In genomic region chr1:236282159-236282716, GRCh38 we compare ENCODE assay signal across 8 cellular contexts. TPM values are rescaled to one million over a fixed set of nuclear protein-coding genes. Genes with fewer than 3 reads are reported as not detected.
DNase-seq lines count a peak whose midpoint lies in the region; ATAC-seq, FAIRE-seq and TF ChIP-seq lines count a peak whose summit lies in the region.

No MANE protein-coding gene starts in this region.

- in situ Hi-C loops in HepG2 (cut with HindIII; ENCODE audit: extremely low pct_ligation_motif_present, low pct_unique_long_range_greater_than_20kb) = no loop called here

- H3K27ac Mint-ChIP-seq in CD8-positive, alpha-beta T cell = peak overlapping the region; percentile 90
- peak overlapping the region; percentile 56 to 90 for H3K27ac Mint-ChIP-seq in activated naive CD4-positive, alpha-beta T cell treated with anti-CD3 and anti-CD28 coated beads, Interleukin-2, amount 50 U/mL, for 72 hours

- H3K79me2 ChIP-seq in Karpas-422 (ENCODE audit: low read length) (no peaks in the 10 kb centered on the region), HepG2 (ENCODE audit: insufficient read depth, low read length) (no peaks in the 10 kb centered on the region)

- BruUV-seq in HepG2 (replicated peaks; lab: Mats Ljungman, UMichigan) = no TSS peak

- no peak for TF ChIP-seq RAD21 in HepG2 (CRISPR knock-in tag; IDR thresholded peaks at IDR 0.05)

- CTCF ChIA-PET in CD8-positive, alpha-beta T cell (lab: Charles Lee) = interaction anchor here (0.7 kb wide), 1 partner anchor 1973 kb away, joined by 3 read pairs; no protein-coding TSS in a partner anchor
- CTCF ChIA-PET in HepG2 (lab: Yijun Ruan, JAX; ENCODE audit: low intra/inter-chr PET ratio, low total read pairs) = no interaction called here

- POLR2A ChIA-PET in CD8-positive, alpha-beta T cell (lab: Charles Lee) = interaction anchor here (0.8 to 1.7 kb wide), 6 partner anchors 30 to 514 kb away, joined by 3 to 6 read pairs (median 4); partner anchors contain the start of genes HEATR1 and LGALS8
- POLR2A ChIA-PET in HepG2 (lab: Yijun Ruan, JAX) = no interaction called here

- no peak for TF ChIP-seq CTCF in CD8-positive, alpha-beta T cell (IDR thresholded peaks at IDR 0.05)
- no peak for TF ChIP-seq CTCF in HepG2 (CRISPR knock-in tag; IDR thresholded peaks at IDR 0.05)

- peak overlapping the region; percentile 73 for H3K4me2 ChIP-seq in Karpas-422 (ENCODE audit: low read depth, low read length, poor library complexity, severe bottlenecking)
- peak overlapping the region; percentile 89 for H3K4me2 ChIP-seq in HepG2 (ENCODE audit: low read depth, low read length)

- peak overlapping the region; percentile 75 for H3K4me3 ChIP-seq in CD8-positive, alpha-beta T cell (ENCODE audit: low read depth, low read length)
- H3K4me3 ChIP-seq in Karpas-422 (ENCODE audit: low read length) (peak overlapping the region; percentile 66), HepG2 (replicated peaks in 1 of 3; ENCODE audit: insufficient read depth in 1 of 3, low read depth in 2 of 3, low read length in 3 of 3) (peak overlapping the region; percentile 61 to 90 (median 70)), stomach smooth muscle (ENCODE audit: low read length in 2 of 2) (peak overlapping the region; percentile 94)

- H3K36me3 ChIP-seq in CD8-positive, alpha-beta T cell (ENCODE audit: insufficient read depth, low read length) = no peaks in the 10 kb centered on the region
- H3K36me3 ChIP-seq in Karpas-422 (ENCODE audit: insufficient read depth, low read length) (no peaks in the 10 kb centered on the region), HepG2 (replicated peaks in 1 of 2; ENCODE audit: control insufficient read depth in 1 of 2, insufficient read depth in 2 of 2, low read length in 2 of 2) (no peaks in the 10 kb centered on the region), stomach smooth muscle (ENCODE audit: control insufficient read depth in 2 of 2, insufficient read depth in 2 of 2, low read length in 2 of 2) (no peaks in the 10 kb centered on the region)

- peaks cover 52% of the 10 kb centered on the region for H3K4me1 Mint-ChIP-seq in CD8-positive, alpha-beta T cell (ENCODE audit: low read depth)

- peak overlapping the region; percentile 85 for H3K27ac ChIP-seq in CD8-positive, alpha-beta T cell (ENCODE audit: low read depth, low read length)
- H3K27ac ChIP-seq in Karpas-422 (ENCODE audit: low read length) = no peak overlapping the region
- no peak overlapping the region for H3K27ac ChIP-seq in HepG2 (ENCODE audit: extremely low read length, insufficient read depth, low read length)
- peak overlapping the region; percentile 13 for H3K27ac ChIP-seq in stomach smooth muscle (ENCODE audit: low read length)

- H2AFZ ChIP-seq in Karpas-422 (ENCODE audit: low read length) = peak overlapping the region; percentile 93; the same call in 1 of the 2 replicates
- H2AFZ ChIP-seq in HepG2 (ENCODE audit: low read length) = no peak overlapping the region

- no peaks in the 10 kb centered on the region for H3K9me2 ChIP-seq in Karpas-422 (replicated peaks; ENCODE audit: insufficient read depth, low read length)

- WGBS in HepG2 (ENCODE audit: low lambda C conversion rate) = 3% methylated on average over 16 of the region's 34 CpGs

- peak in 3 of 7 experiments; percentile 32 to 70 (median 46) for DNase-seq in CD8-positive, alpha-beta T cell
- DNase-seq in Karpas-422 (no peak), HepG2 (ENCODE audit: low spot score) (no peak), 8988T (no peak)
- DNase-seq in activated naive CD4-positive, alpha-beta T cell treated with anti-CD3 and anti-CD28 coated beads, Interleukin-2, amount 50 U/mL, for 72 hours (ENCODE audit: low spot score in 2 of 2) = no peak

- peak; percentile 51 for ATAC-seq in CD8-positive, alpha-beta T cell
- ATAC-seq in GM21390 (IDR thresholded peaks at IDR 0.05; ENCODE audit: unreplicated experiment) = peak; percentile 2
- peak in 1 of 2 donors; percentile 32 for ATAC-seq in activated naive CD4-positive, alpha-beta T cell treated with anti-CD3 and anti-CD28 coated beads, Interleukin-2, amount 50 U/mL, for 72 hours
- no peak for ATAC-seq in HepG2
- no peak for ATAC-seq in HG03469 (IDR thresholded peaks at IDR 0.05; ENCODE audit: unreplicated experiment)

- H3K9me3 ChIP-seq in CD8-positive, alpha-beta T cell (ENCODE audit: low read length) = no peaks in the 10 kb centered on the region
- H3K9me3 ChIP-seq in Karpas-422 (ENCODE audit: low read length) (no peaks in the 10 kb centered on the region), HepG2 (ENCODE audit: low read length) (no peaks in the 10 kb centered on the region), stomach smooth muscle (ENCODE audit: control insufficient read depth in 2 of 2, low read length in 2 of 2) (no peaks in the 10 kb centered on the region)

- FAIRE-seq in HepG2 (lab: Jason Lieb, UNC) = no peak

- TF ChIP-seq POLR2A in HepG2 (IDR thresholded peaks at IDR 0.05; ENCODE audit: insufficient read depth in 1 of 2, low read depth in 2 of 2, low read length in 2 of 2) = no peak

- H3K9ac ChIP-seq in Karpas-422 (ENCODE audit: low read length) = peak overlapping the region; percentile 52
- H3K9ac ChIP-seq in HepG2 (ENCODE audit: insufficient read depth, low read depth, low read length) = peak overlapping the region; percentile 32; the same call in 1 of the 2 replicates
- peak overlapping the region; percentile 73 to 78 for H3K9ac ChIP-seq in stomach smooth muscle (ENCODE audit: low read length in 2 of 2)

- no peaks in the 10 kb centered on the region for H3K27me3 Mint-ChIP-seq in CD8-positive, alpha-beta T cell (ENCODE audit: low read depth)

- peak overlapping the region; percentile 97 for H3K4me3 Mint-ChIP-seq in CD8-positive, alpha-beta T cell

- H3K9me3 Mint-ChIP-seq in CD8-positive, alpha-beta T cell = no peaks in the 10 kb centered on the region
- H3K9me3 Mint-ChIP-seq in activated naive CD4-positive, alpha-beta T cell treated with anti-CD3 and anti-CD28 coated beads, Interleukin-2, amount 50 U/mL, for 72 hours = peaks cover 0 to 6% of the 10 kb centered on the region in 2 donors

- H3K27me3 ChIP-seq in CD8-positive, alpha-beta T cell (ENCODE audit: insufficient read depth, low read length) = no peaks in the 10 kb centered on the region
- H3K27me3 ChIP-seq in Karpas-422 (ENCODE audit: low read length) = no peaks in the 10 kb centered on the region
- peaks cover 4 to 22% of the 10 kb centered on the region in 2 experiments; a peak in 3 of 5 replicates for H3K27me3 ChIP-seq in HepG2 (ENCODE audit: control insufficient read depth in 1 of 2, insufficient read depth in 2 of 2, low read length in 2 of 2)
- peaks cover 3 to 6% of the 10 kb centered on the region in 2 donors for H3K27me3 ChIP-seq in stomach smooth muscle (ENCODE audit: control insufficient read depth in 1 of 2, insufficient read depth in 2 of 2, low read length in 2 of 2)

- peaks cover 9% of the 10 kb centered on the region for H3K36me3 Mint-ChIP-seq in CD8-positive, alpha-beta T cell
- H3K36me3 Mint-ChIP-seq in activated naive CD4-positive, alpha-beta T cell treated with anti-CD3 and anti-CD28 coated beads, Interleukin-2, amount 50 U/mL, for 72 hours = peaks cover 0 to 16% of the 10 kb centered on the region in 2 donors

- intact Hi-C loops in CD8-positive, alpha-beta T cell (cut with DNase I, micrococcal nuclease) = loop anchor here (1.0 to 10.0 kb wide), 11 partner anchors 139 to 955 kb away; partner anchors contain the start of genes HEATR1 (in 2 of the 2), LYST (in 2 of the 2), ARID4B (in 1 of the 2) and B3GALNT2 (in 1 of the 2)
- intact Hi-C loops in HepG2 (cut with micrococcal nuclease; ENCODE audit: unreplicated experiment) = loop anchor here (5.0 kb wide), 2 partner anchors 210 to 250 kb away; no protein-coding TSS in a partner anchor

- H3K4me1 ChIP-seq in CD8-positive, alpha-beta T cell (ENCODE audit: insufficient read depth, low read length) = peaks cover 28% of the 10 kb centered on the region
- H3K4me1 ChIP-seq in Karpas-422 (ENCODE audit: low read length) (peaks cover 42% of the 10 kb centered on the region), HepG2 (ENCODE audit: insufficient read depth, low read length) (peaks cover 17% of the 10 kb centered on the region), stomach smooth muscle (ENCODE audit: control insufficient read depth, insufficient read depth, low read length) (peaks cover 7% of the 10 kb centered on the region)

- TF ChIP-seq EP300 in HepG2 (IDR thresholded peaks at IDR 0.05; ENCODE audit: low read depth in 2 of 2, low read length in 2 of 2) = no peak
- no peak for TF ChIP-seq EP300 in HepG2 (CRISPR knock-in tag; IDR thresholded peaks at IDR 0.05; ENCODE audit: borderline replicate concordance)

- H4K20me1 ChIP-seq in Karpas-422 (ENCODE audit: insufficient read depth, low read depth, low read length) = no peaks in the 10 kb centered on the region
- H4K20me1 ChIP-seq in HepG2 (ENCODE audit: insufficient read depth, low read length) = no peaks in the 10 kb centered on the region

RNA-seq across cellular contexts. Expression of gene ERO1B, which starts 0.5 kb away (rescaled TPM):
- 10 to 100 TPM; 16.2 to 16.6 TPM for total RNA-seq in CD8-positive, alpha-beta T cell
- total RNA-seq in Karpas-422 (2014; rRNA removed; shearing (Covaris generic); ENCODE audit: low replicate concordance) = 0.76 and 0.82 TPM in 2 replicates
- 1 to 10 TPM; 2.8 to 5.0 TPM for total RNA-seq in activated naive CD4-positive, alpha-beta T cell treated with anti-CD3 and anti-CD28 coated beads, Interleukin-2, amount 50 U/mL, for 72 hours
- total RNA-seq in HepG2 (2016; rRNA removed; fragmentation: Illumina TruSeq; extraction: Trizol) = 0.86 and 1.6 TPM in 2 replicates
- total RNA-seq in HepG2 (2016; cell fraction: cytosol; rRNA removed; fragmentation: Illumina TruSeq; extraction: Trizol; ENCODE audit: low read depth) = 0.09 and 0.10 TPM in 2 replicates
- total RNA-seq in HepG2 (2016; cell fraction: insoluble cytoplasmic fraction; rRNA removed; fragmentation: Illumina TruSeq; extraction: Trizol) = 1.1 and 1.6 TPM in 2 replicates
- 0.31 and 0.96 TPM in 2 replicates for total RNA-seq in HepG2 (2016; cell fraction: membrane; rRNA removed; fragmentation: Illumina TruSeq; extraction: Trizol)
- total RNA-seq in HepG2 (2016; cell fraction: nucleus; rRNA removed; fragmentation: Illumina TruSeq; extraction: Trizol) = 2.3 and 2.4 TPM in 2 replicates
- polyA plus RNA-seq in HepG2 (2011; rRNA removed) = 1.9 and 2.1 TPM in 2 replicates
- 0.56 and 1.4 TPM in 2 replicates for polyA plus RNA-seq in HepG2 (2011; cell fraction: cytosol; rRNA removed)
- 1.2 and 1.8 TPM in 2 replicates for polyA plus RNA-seq in HepG2 (2011; cell fraction: nucleus; rRNA removed)
- polyA plus RNA-seq in HepG2 (2012) = 3.9 and 5.0 TPM in 2 replicates
- 0.08 and 0.12 TPM in 2 replicates for polyA plus RNA-seq in HepG2 (2016; cell fraction: cytosol; fragmentation: Illumina TruSeq; extraction: Trizol; ENCODE audit: low read depth)
- polyA plus RNA-seq in HepG2 (2016; cell fraction: insoluble cytoplasmic fraction; fragmentation: Illumina TruSeq; extraction: Trizol; ENCODE audit: low read depth) = 0.70 and 0.93 TPM in 2 replicates
- 0.16 and 0.22 TPM in 2 replicates for polyA plus RNA-seq in HepG2 (2016; cell fraction: membrane; fragmentation: Illumina TruSeq; extraction: Trizol; ENCODE audit: low read depth)
- polyA plus RNA-seq in HepG2 (2016; cell fraction: nucleus; fragmentation: Illumina TruSeq; extraction: Trizol; ENCODE audit: insufficient read depth, low read depth) = 3.3 and 4.7 TPM in 2 replicates
- polyA minus RNA-seq in HepG2 (2011; rRNA and poly(A)+ RNA removed; ENCODE audit: low replicate concordance) = 0.51 and 0.78 TPM in 2 replicates
- 2.4 and 3.9 TPM in 2 replicates for polyA minus RNA-seq in HepG2 (2011; cell fraction: cytosol; rRNA and poly(A)+ RNA removed)
- polyA minus RNA-seq in HepG2 (2011; cell fraction: nucleus; rRNA and poly(A)+ RNA removed) = 4.4 and 4.7 TPM in 2 replicates

Comparison
In these comparisons a context has a peak if more than half of its experiments do, and no peak if none do; other contexts are left out.
1. ATAC-seq: peak in CD8-positive, alpha-beta T cell (single experiment) and GM21390 (single experiment); none in HepG2 (single experiment) and HG03469 (single experiment).
2. H3K27ac ChIP-seq: peak in CD8-positive, alpha-beta T cell (single experiment) and stomach smooth muscle (single experiment); none in Karpas-422 (single experiment) and HepG2 (single experiment).
3. Peak in every context shown above with its lines, with median percentiles within 50 percentile points of each other: H3K4me3 ChIP-seq and H3K9ac ChIP-seq.